Comparison of ENCODE assay signal across 12 cellular contexts in genomic region chr7:132930881-132931280, GRCh38.
DNase-seq lines count a peak whose midpoint lies in the region; ATAC-seq and TF ChIP-seq lines count a peak whose summit lies in the region.
"Had no signal": no experiment of that assay in that cellular context is flagged by ENCODE, and none has a peak within 500 bp of the region (broad histone marks: within the 10 kb centered on the region; RNA-seq: fewer than 3 reads in every experiment).

No MANE protein-coding gene starts in this region.

- TF ChIP-seq POLR2A in breast epithelium (IDR thresholded peaks at IDR 0.05): no peak
- no peak for TF ChIP-seq POLR2A in lower leg skin (IDR thresholded peaks at IDR 0.05)

- no peak overlapping the region for H3K27ac ChIP-seq in breast epithelium

- H3K4me1 Mint-ChIP-seq in MCF 10A (ENCODE audit: insufficient read depth, unreplicated experiment) (peaks cover 8% of the 10 kb centered on the region), glutamatergic neuron (ENCODE audit: low read depth, unreplicated experiment) (peaks cover 9% of the 10 kb centered on the region)
- H3K4me1 Mint-ChIP-seq: activated CD4-positive, alpha-beta T cell treated with anti-CD3 and anti-CD28 coated beads, Interleukin-2, amount 10 ng/mL, durations not matched to agents 7 days and 5 days had no signal

- no peaks in the 10 kb centered on the region for H3K4me1 ChIP-seq in breast epithelium

- ATAC-seq in SK-N-SH treated with all-trans-retinoic acid at 6 μM for 48 hours (peak; percentile 60; the same call in 2 of the 3 replicates), HG03139 (IDR thresholded peaks at IDR 0.05; ENCODE audit: unreplicated experiment) (no peak)

- H3K27ac Mint-ChIP-seq in MCF 10A (ENCODE audit: low read depth, unreplicated experiment): no peak overlapping the region
- no peak overlapping the region for H3K27ac Mint-ChIP-seq in glutamatergic neuron (ENCODE audit: unreplicated experiment)
- H3K27ac Mint-ChIP-seq: activated CD4-positive, alpha-beta T cell treated with anti-CD3 and anti-CD28 coated beads, Interleukin-2, amount 10 ng/mL, durations not matched to agents 7 days and 5 days had no signal

- POLR2A ChIA-PET in MCF 10A (lab: Yijun Ruan, JAX): interaction anchor here (0.8 kb wide), 1 partner anchor 222 kb away, joined by 3 read pairs; no protein-coding TSS in a partner anchor

- BruUV-seq in MCF 10A (replicated peaks; lab: Mats Ljungman, UMichigan): no TSS peak

- DNase-seq in MCF 10A (ENCODE audit: unreplicated experiment) (peak; percentile 7), breast epithelium (ENCODE audit: low spot score in 2 of 2) (no peak), glutamatergic neuron (no peak), stromal cell of bone marrow (ENCODE audit: low read depth) (peak; percentile 2), NCI-H2196 (lab: John Stamatoyannopoulos, UW; ENCODE audit: unreplicated experiment) (no peak), lower leg skin (ENCODE audit: low spot score in 2 of 2) (no peak)
- DNase-seq: activated CD4-positive, alpha-beta T cell treated with anti-CD3 and anti-CD28 coated beads, Interleukin-2, amount 10 ng/mL, durations not matched to agents 7 days and 5 days had no signal

- H3K27me3 Mint-ChIP-seq in MCF 10A (ENCODE audit: insufficient read depth, unreplicated experiment): no peaks in the 10 kb centered on the region
- H3K27me3 Mint-ChIP-seq in glutamatergic neuron (ENCODE audit: unreplicated experiment): no peaks in the 10 kb centered on the region
- H3K27me3 Mint-ChIP-seq: activated CD4-positive, alpha-beta T cell treated with anti-CD3 and anti-CD28 coated beads, Interleukin-2, amount 10 ng/mL, durations not matched to agents 7 days and 5 days; central memory CD8-positive, alpha-beta T cell had no signal

- H3K9me3 Mint-ChIP-seq in MCF 10A (ENCODE audit: unreplicated experiment): peaks cover 7% of the 10 kb centered on the region
- H3K9me3 Mint-ChIP-seq in glutamatergic neuron (ENCODE audit: unreplicated experiment): peaks cover 2% of the 10 kb centered on the region
- H3K9me3 Mint-ChIP-seq: activated CD4-positive, alpha-beta T cell treated with anti-CD3 and anti-CD28 coated beads, Interleukin-2, amount 10 ng/mL, durations not matched to agents 7 days and 5 days; central memory CD8-positive, alpha-beta T cell had no signal

- H3K4me3 ChIP-seq in breast epithelium (no peak overlapping the region), lower leg skin (ENCODE audit: low read depth, poor library complexity, severe bottlenecking) (no peak overlapping the region)
- H3K4me3 ChIP-seq: lung had no signal

- 76 to 83% methylated on average over 4 of the region's 4 CpGs for WGBS in lower leg skin, 2 donors

- H3K36me3 ChIP-seq in breast epithelium: no peaks in the 10 kb centered on the region

- intact Hi-C loops in MCF 10A (cut with micrococcal nuclease): loop anchor here (10.0 kb wide), 1 partner anchor 294 kb away; no protein-coding TSS in a partner anchor
- intact Hi-C loops in breast epithelium (cut with DNase I; ENCODE audit: low total_unique reads): no loop called here
- intact Hi-C loops in lower leg skin (cut with DNase I; ENCODE audit: low total_unique reads): no loop called here

- peaks cover 3 to 4% of the 10 kb centered on the region in 2 donors for H3K9me3 ChIP-seq in breast epithelium

- no peaks in the 10 kb centered on the region for H3K27me3 ChIP-seq in breast epithelium

- H3K4me3 Mint-ChIP-seq in MCF 10A (ENCODE audit: unreplicated experiment) (no peak overlapping the region), glutamatergic neuron (ENCODE audit: unreplicated experiment) (no peak overlapping the region)
- H3K4me3 Mint-ChIP-seq: activated CD4-positive, alpha-beta T cell treated with anti-CD3 and anti-CD28 coated beads, Interleukin-2, amount 10 ng/mL, durations not matched to agents 7 days and 5 days; CD14-positive monocyte; central memory CD8-positive, alpha-beta T cell had no signal

- CTCF ChIA-PET in MCF 10A (lab: Yijun Ruan, JAX): interaction anchor here (0.7 to 1.1 kb wide), 2 partner anchors 12 to 39 kb away, joined by 3 to 4 read pairs; no protein-coding TSS in a partner anchor

- H3K36me3 Mint-ChIP-seq in MCF 10A (ENCODE audit: insufficient read depth, unreplicated experiment) (peaks cover 19% of the 10 kb centered on the region), glutamatergic neuron (ENCODE audit: unreplicated experiment) (peaks cover 4% of the 10 kb centered on the region)

- TF ChIP-seq CTCF in MCF 10A (IDR thresholded peaks at IDR 0.05; ENCODE audit: unreplicated experiment) (no peak), breast epithelium (IDR thresholded peaks at IDR 0.05) (no peak), glutamatergic neuron (IDR thresholded peaks at IDR 0.05; ENCODE audit: partially characterized antibody, unreplicated experiment) (peak; percentile 18), lower leg skin (IDR thresholded peaks at IDR 0.05) (no peak)

TF ChIP-seq in SK-N-SH treated with all-trans-retinoic acid at 6 μM for 48 hours, 23 proteins besides CTCF, POLR2A, EP300 and RAD21:
- TF ChIP-seq ZFP30 (CRISPR knock-in tag; IDR thresholded peaks at IDR 0.05) (no peak), PPARA (CRISPR knock-in tag; IDR thresholded peaks at IDR 0.05; ENCODE audit: borderline replicate concordance) (no peak), ZNF70 (CRISPR knock-in tag; IDR thresholded peaks at IDR 0.05) (no peak), TOX (CRISPR knock-in tag; IDR thresholded peaks at IDR 0.05; ENCODE audit: borderline replicate concordance) (no peak), ARNTL (CRISPR knock-in tag; IDR thresholded peaks at IDR 0.05; ENCODE audit: borderline replicate concordance, low read depth) (no peak), POU6F1 (CRISPR knock-in tag; IDR thresholded peaks at IDR 0.05; ENCODE audit: borderline replicate concordance, low read depth) (no peak)

Comparison
In these comparisons a context has a peak if more than half of its experiments do, and no peak if none do; other contexts are left out.
1. DNase-seq: peak in MCF 10A (single experiment) and stromal cell of bone marrow (single experiment); none in breast epithelium (0 of 2), glutamatergic neuron (single experiment), NCI-H2196 (single experiment) and lower leg skin (0 of 2).